Comparison of ENCODE assay signal across 8 cellular contexts in the genomic region with DNA sequence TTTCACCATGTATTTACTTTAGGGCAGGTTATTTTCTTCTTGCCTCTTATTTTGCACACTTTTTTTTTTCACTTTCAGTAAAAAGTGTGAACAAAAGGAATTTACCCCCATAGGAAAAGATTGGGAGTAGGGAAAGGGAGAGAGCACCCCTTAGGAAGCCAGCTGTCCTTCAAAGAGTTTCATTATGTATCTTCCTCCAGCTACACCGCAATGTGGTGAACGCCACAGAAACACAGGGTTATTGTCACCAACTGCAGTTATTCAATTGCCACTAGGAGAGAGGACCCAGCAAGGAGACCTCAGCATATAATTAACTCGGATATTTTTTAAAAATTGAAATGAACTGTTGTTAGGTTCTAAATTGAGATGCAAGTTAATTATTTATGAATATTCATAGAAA.
DNase-seq lines count a peak whose midpoint lies in the region; ATAC-seq and TF ChIP-seq lines count a peak whose summit lies in the region.

No MANE protein-coding gene starts in this region.

- peak overlapping the region; percentile 72 for H3K4me3 Mint-ChIP-seq in neural crest cell

- H3K4me1 Mint-ChIP-seq in neural crest cell, result peaks cover 48% of the 10 kb centered on the region

- H3K36me3 Mint-ChIP-seq in neural crest cell (ENCODE audit: low read depth), result no peaks in the 10 kb centered on the region

- TF ChIP-seq CTCF in neural crest cell (conservative IDR thresholded peaks at IDR 0.05), result no peak

- DNase-seq in NCI-H146 (lab: John Stamatoyannopoulos, UW) (peak; percentile 36), NCI-H146 treated with DMSO at 0.1 percent for 48 hours (lab: John Stamatoyannopoulos, UW; ENCODE audit: unreplicated experiment) (no peak), SHP77 (lab: John Stamatoyannopoulos, UW) (peak; percentile 45 to 54), neural crest cell (ENCODE audit: low read depth, low spot score) (peak; percentile 10), iPS-NIHi7 (ENCODE audit: extremely low spot score) (no peak), A172 (ENCODE audit: low spot score) (no peak), GF-D8 (lab: John Stamatoyannopoulos, UW) (no peak)

- peak overlapping the region; percentile 84 for H3K27ac Mint-ChIP-seq in neural crest cell (ENCODE audit: unreplicated experiment)

- ATAC-seq in HG03060 (IDR thresholded peaks at IDR 0.05; ENCODE audit: low read depth, unreplicated experiment), result peak; percentile 48

- H3K27me3 Mint-ChIP-seq in neural crest cell (ENCODE audit: low read depth), result no peaks in the 10 kb centered on the region

- no peaks in the 10 kb centered on the region for H3K9me3 Mint-ChIP-seq in neural crest cell

Comparison
In these comparisons a context has a peak if more than half of its experiments do, and no peak if none do; other contexts are left out.
1. DNase-seq: peak in NCI-H146 (single experiment), SHP77 (2 of 2) and neural crest cell (single experiment); none in NCI-H146 treated with DMSO at 0.1 percent for 48 hours (single experiment), iPS-NIHi7 (single experiment), A172 (single experiment) and GF-D8 (single experiment).